ENCODE assay signal across 1 cellular context in genomic region chr12:211639-212382, GRCh38.
A peak's percentile ranks its signal among the peaks of the same experiment; 100 is the strongest.
TF ChIP-seq lines count a peak whose summit lies in the region.

No MANE protein-coding gene starts in this region.

TF ChIP-seq in IMR-90, 13 proteins besides CTCF, POLR2A, EP300 and RAD21:
- TF ChIP-seq ELK1 (IDR thresholded peaks at IDR 0.05; ENCODE audit: borderline replicate concordance, low read depth, low read length) (no peak), CHD1 (IDR thresholded peaks at IDR 0.05; ENCODE audit: low read depth, low read length) (no peak), NFE2L2 (IDR thresholded peaks at IDR 0.05; ENCODE audit: low read depth, low read length) (no peak), RCOR1 (IDR thresholded peaks at IDR 0.05; ENCODE audit: insufficient replicate concordance, low read length) (no peak), MAFK (IDR thresholded peaks at IDR 0.05; ENCODE audit: low read depth, low read length) (peak; percentile 57), CEBPB (IDR thresholded peaks at IDR 0.05; ENCODE audit: low read depth, low read length) (no peak)
